Comparison of ENCODE assay signal across 27 cellular contexts in genomic region chr15:97955529-97955928, GRCh38. TPM values are rescaled to one million over a fixed set of nuclear protein-coding genes. Genes with fewer than 3 reads are reported as not detected.
"Had no signal": no experiment of that assay in that cellular context is flagged by ENCODE, and none has a peak within 500 bp of the region (broad histone marks: within the 10 kb centered on the region; RNA-seq: fewer than 3 reads in every experiment).

No MANE protein-coding gene starts in this region.

- H3K27me3 ChIP-seq: MG63, SJCRH30 had no signal

- H3K4me1 ChIP-seq: SJCRH30 had no signal

- H3K4me3 Mint-ChIP-seq: T-cell had no signal

- DNase-seq: Karpas-422, MG63, NCI-H1048, NCI-H1436, NCI-H1694, NCI-H187, NCI-H1930, NCI-H2171 treated with DMSO at 0.1 percent for 48 hours, NCI-H2227 treated with DMSO at 0.1 percent for 48 hours, NCI-H345, NCI-H446, NCI-H510A treated with DMSO at 0.1 percent for 48 hours, NCI-H524 treated with DMSO at 0.1 percent for 48 hours, NCI-H526 treated with DMSO at 0.1 percent for 48 hours, NCI-H774, PC-9, SHP77, SIG-M5, SJCRH30, T-cell had no signal

- H3K9ac ChIP-seq: KMS-11 had no signal

- ATAC-seq: Panc1, Right ventricle myocardium inferior, SK-N-SH treated with all-trans-retinoic acid at 6 μM for 48 hours, T-cell had no signal

- H3K9me3 ChIP-seq: SJCRH30 had no signal

- H3K36me3 ChIP-seq: MG63, SJCRH30 had no signal

- H3K4me2 ChIP-seq: KMS-11, PC-9 had no signal

- H3K27ac Mint-ChIP-seq: T-cell had no signal

- H3K36me3 Mint-ChIP-seq: T-cell had no signal

- H3K4me3 ChIP-seq: MG63, PC-9, SJCRH30, SK-N-MC had no signal

- H2AFZ ChIP-seq: PC-9 had no signal

- H3K27ac ChIP-seq: KMS-11, PC-9, RWPE1, SJCRH30, SK-N-MC had no signal

RNA-seq across cellular contexts. Expression of gene ARRDC4, which starts 5.0 kb away (rescaled TPM):
- total RNA-seq: OCI-LY7 had no signal
